Comparison of ENCODE assay signal across 19 cellular contexts in the genomic region with DNA sequence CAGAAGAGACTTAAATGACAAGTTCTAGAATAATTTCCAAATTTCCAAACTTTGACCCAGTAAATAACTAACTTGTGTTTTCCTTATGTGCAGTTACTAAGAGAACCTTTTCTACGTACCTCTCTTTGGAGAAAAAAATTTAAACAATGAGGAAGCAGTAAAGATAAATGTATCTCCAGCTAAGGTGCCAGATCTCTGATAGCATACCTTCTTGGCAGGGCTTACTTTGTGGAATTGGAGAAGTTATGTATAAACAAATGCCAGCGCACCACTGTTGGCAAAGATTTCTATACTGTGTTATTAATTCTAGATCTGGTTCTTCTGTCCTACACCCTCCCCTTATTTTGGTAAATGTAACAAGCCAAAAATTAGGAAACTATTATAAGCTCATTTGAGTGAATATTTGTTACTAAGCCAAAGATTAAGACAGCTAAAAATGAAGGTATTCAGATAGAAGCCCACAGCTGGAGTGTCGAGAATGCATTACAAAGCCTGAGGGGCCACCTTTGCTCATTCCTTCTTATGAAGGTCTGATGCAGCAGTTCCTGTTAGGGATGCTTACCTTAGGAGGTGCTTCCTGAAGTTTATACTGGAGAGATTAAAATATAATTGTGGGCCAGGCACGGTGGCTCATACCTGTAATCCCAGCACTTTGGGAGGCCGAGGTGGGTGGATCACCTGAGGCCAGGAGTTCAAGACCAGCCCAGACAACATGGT.
DNase-seq lines count a peak whose midpoint lies in the region; ATAC-seq, FAIRE-seq and TF ChIP-seq lines count a peak whose summit lies in the region.
"Had no signal": no experiment of that assay in that cellular context is flagged by ENCODE, and none has a peak within 500 bp of the region (broad histone marks: within the 10 kb centered on the region; RNA-seq: fewer than 3 reads in every experiment).

No MANE protein-coding gene starts in this region.

- BruUV-seq in Caco-2 (replicated peaks; lab: Mats Ljungman, UMichigan) (no TSS peak), HepG2 (replicated peaks; lab: Mats Ljungman, UMichigan) (no TSS peak)

- TF ChIP-seq CTCF in Caco-2 (IDR thresholded peaks at IDR 0.05; ENCODE audit: insufficient read depth in 1 of 2, low read depth in 1 of 2, low read length in 1 of 2, severe bottlenecking in 1 of 2, unreplicated experiment in 1 of 2) (no peak), HepG2 (CRISPR knock-in tag; IDR thresholded peaks at IDR 0.05) (no peak)

- H3K4me2 ChIP-seq in HepG2 (ENCODE audit: low read depth, low read length) = no peak overlapping the region

- H3K9me3 Mint-ChIP-seq in Caco-2 (ENCODE audit: unreplicated experiment) = no peaks in the 10 kb centered on the region

- no peaks in the 10 kb centered on the region for H3K79me2 ChIP-seq in HepG2 (ENCODE audit: insufficient read depth, low read length)

- no peak overlapping the region for H3K9ac ChIP-seq in HepG2 (ENCODE audit: insufficient read depth, low read depth, low read length)

- H3K27me3 Mint-ChIP-seq in Caco-2 (ENCODE audit: insufficient read depth, unreplicated experiment) = no peaks in the 10 kb centered on the region

- TF ChIP-seq POLR2A in HepG2 (IDR thresholded peaks at IDR 0.05; ENCODE audit: insufficient read depth in 1 of 2, low read depth in 2 of 2, low read length in 2 of 2) = no peak

- TF ChIP-seq RAD21 in HepG2 (CRISPR knock-in tag; IDR thresholded peaks at IDR 0.05) = no peak

- no peak for FAIRE-seq in HepG2 (lab: Jason Lieb, UNC)
- FAIRE-seq: HTR-8/SVneo had no signal

- CTCF ChIA-PET in Caco-2 (lab: Charles Lee) = no interaction called here
- CTCF ChIA-PET in HepG2 (lab: Yijun Ruan, JAX; ENCODE audit: low intra/inter-chr PET ratio, low total read pairs) = no interaction called here

- WGBS in HepG2 (ENCODE audit: low lambda C conversion rate) = 94% methylated on average over 5 of the region's 5 CpGs

- H3K4me1 Mint-ChIP-seq in Caco-2 (ENCODE audit: low read depth, unreplicated experiment) = peaks cover 10% of the 10 kb centered on the region

- H3K9me3 ChIP-seq in Caco-2 (no peaks in the 10 kb centered on the region), HepG2 (ENCODE audit: low read length) (no peaks in the 10 kb centered on the region)

- no peak for TF ChIP-seq EP300 in HepG2 (IDR thresholded peaks at IDR 0.05; ENCODE audit: low read depth in 2 of 2, low read length in 2 of 2)
- TF ChIP-seq EP300 in HepG2 (CRISPR knock-in tag; IDR thresholded peaks at IDR 0.05; ENCODE audit: borderline replicate concordance) = no peak

- no peaks in the 10 kb centered on the region for H4K20me1 ChIP-seq in HepG2 (ENCODE audit: insufficient read depth, low read length)

- H3K27me3 ChIP-seq in Caco-2 (replicated peaks; ENCODE audit: control insufficient read depth, insufficient read depth, low read length) (no peaks in the 10 kb centered on the region; the same call in 1 of the 2 replicates), HepG2 (ENCODE audit: control insufficient read depth in 1 of 2, insufficient read depth in 2 of 2, low read length in 2 of 2) (no peaks in the 10 kb centered on the region)

- no peak for ATAC-seq in HepG2
- no peak for ATAC-seq in GM19397 (IDR thresholded peaks at IDR 0.05; ENCODE audit: unreplicated experiment)
- ATAC-seq in GM21576 (IDR thresholded peaks at IDR 0.05; ENCODE audit: unreplicated experiment) = no peak
- ATAC-seq: Panc1, SK-N-SH treated with all-trans-retinoic acid at 6 μM for 48 hours had no signal

- H3K27ac Mint-ChIP-seq in Caco-2 (ENCODE audit: unreplicated experiment) = peak overlapping the region; percentile 47

- DNase-seq in Caco-2 = peak in 1 of 2 experiments; percentile 27
- DNase-seq in NCI-H2196 treated with DMSO at 0.1 percent for 48 hours (lab: John Stamatoyannopoulos, UW; ENCODE audit: unreplicated experiment) = peak; percentile 39
- peak; percentile 8 for DNase-seq in epithelial cell of prostate (ENCODE audit: low read depth, low spot score)
- DNase-seq in mucosa of gallbladder (ENCODE audit: low spot score) = peak; percentile 28
- no peak for DNase-seq in HepG2 (ENCODE audit: low spot score)
- no peak for DNase-seq in DMS153 (lab: John Stamatoyannopoulos, UW)
- DNase-seq: C1 segment of cervical spinal cord, DMS79, HCEC 1CT, NCI-H187, NCI-H446 treated with DMSO at 0.1 percent for 48 hours, NCI-H82, Right ventricle myocardium superior had no signal

- H3K4me1 ChIP-seq in Caco-2 (peaks cover 18% of the 10 kb centered on the region), HepG2 (ENCODE audit: insufficient read depth, low read length) (no peaks in the 10 kb centered on the region)

- intact Hi-C loops in Caco-2 (cut with micrococcal nuclease; ENCODE audit: unreplicated experiment) (loop anchor here (2.0 kb wide), 1 partner anchor 20 kb away; no protein-coding TSS in a partner anchor), HepG2 (cut with micrococcal nuclease; ENCODE audit: unreplicated experiment) (no loop called here)

- H3K27ac ChIP-seq in epithelial cell of prostate (peak overlapping the region; percentile 5), HepG2 (ENCODE audit: extremely low read length, insufficient read depth, low read length) (no peak overlapping the region)
- H3K27ac ChIP-seq: HL-60 had no signal

- in situ Hi-C loops in HepG2 (cut with HindIII; ENCODE audit: extremely low pct_ligation_motif_present, low pct_unique_long_range_greater_than_20kb) = no loop called here

- no peak overlapping the region for H3K4me3 Mint-ChIP-seq in Caco-2 (ENCODE audit: unreplicated experiment)

- H2AFZ ChIP-seq in HepG2 (ENCODE audit: low read length) = no peak overlapping the region

- H3K36me3 ChIP-seq in Caco-2 (ENCODE audit: control insufficient read depth, insufficient read depth, low read length) (no peaks in the 10 kb centered on the region), HepG2 (replicated peaks in 1 of 2; ENCODE audit: control insufficient read depth in 1 of 2, insufficient read depth in 2 of 2, low read length in 2 of 2) (no peaks in the 10 kb centered on the region)

- H3K4me3 ChIP-seq in Caco-2 (ENCODE audit: low read depth, low read length) = no peak overlapping the region
- H3K4me3 ChIP-seq in HepG2 (replicated peaks in 1 of 3; ENCODE audit: insufficient read depth in 1 of 3, low read depth in 2 of 3, low read length in 3 of 3) = no peak overlapping the region

- POLR2A ChIA-PET in Caco-2 (lab: Charles Lee) = no interaction called here
- POLR2A ChIA-PET in HepG2 (lab: Yijun Ruan, JAX) = no interaction called here

- H3K36me3 Mint-ChIP-seq in Caco-2 (ENCODE audit: insufficient read depth, unreplicated experiment) = no peaks in the 10 kb centered on the region

TF ChIP-seq in HepG2, 621 proteins besides CTCF, POLR2A, EP300 and RAD21:
- TF ChIP-seq CENPT (CRISPR knock-in tag; IDR thresholded peaks at IDR 0.05; ENCODE audit: low read depth) (no peak), PHF5A (CRISPR knock-in tag; IDR thresholded peaks at IDR 0.05; ENCODE audit: low read depth, unreplicated experiment) (no peak), ELF1 (CRISPR knock-in tag; IDR thresholded peaks at IDR 0.05) (no peak), MAF1 (CRISPR knock-in tag; IDR thresholded peaks at IDR 0.05; ENCODE audit: borderline replicate concordance) (no peak), EEA1 (CRISPR knock-in tag; IDR thresholded peaks at IDR 0.05; ENCODE audit: borderline replicate concordance) (no peak), ZNF790 (CRISPR knock-in tag; IDR thresholded peaks at IDR 0.05; ENCODE audit: borderline replicate concordance) (no peak), ZNF879 (CRISPR knock-in tag; IDR thresholded peaks at IDR 0.05) (no peak), PHF20 (CRISPR knock-in tag; IDR thresholded peaks at IDR 0.05) (no peak), NCOA5 (CRISPR knock-in tag; IDR thresholded peaks at IDR 0.05) (no peak), U2AF1 (optimal IDR thresholded peaks at IDR 0.05; ENCODE audit: low read depth, low read length) (no peak), XBP1 (CRISPR knock-in tag; IDR thresholded peaks at IDR 0.05) (no peak), MTA3 (CRISPR knock-in tag; IDR thresholded peaks at IDR 0.05) (no peak)
- TF ChIP-seq, protein P1, sequence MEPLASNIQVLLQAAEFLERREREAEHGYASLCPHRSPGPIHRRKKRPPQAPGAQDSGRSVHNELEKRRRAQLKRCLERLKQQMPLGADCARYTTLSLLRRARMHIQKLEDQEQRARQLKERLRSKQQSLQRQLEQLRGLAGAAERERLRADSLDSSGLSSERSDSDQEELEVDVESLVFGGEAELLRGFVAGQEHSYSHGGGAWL (CRISPR knock-in tag; IDR thresholded peaks at IDR 0.05) = no peak

Comparison
In these comparisons a context has a peak if more than half of its experiments do, and no peak if none do; other contexts are left out.
1. DNase-seq: peak in NCI-H2196 treated with DMSO at 0.1 percent for 48 hours (single experiment), epithelial cell of prostate (single experiment) and mucosa of gallbladder (single experiment); none in HepG2 (single experiment) and DMS153 (single experiment).